In genomic region chr20:44544178-44544719, GRCh38 we compare ENCODE assay signal across 22 cellular contexts.
"Had no signal": no experiment of that assay in that cellular context is flagged by ENCODE, and none has a peak within 500 bp of the region (broad histone marks: within the 10 kb centered on the region; RNA-seq: fewer than 3 reads in every experiment).

No MANE protein-coding gene starts in this region.

- H3K27ac Mint-ChIP-seq: activated B cell treated with CpG ODN at 0.5 μM for 24 hours; activated CD8-positive, alpha-beta T cell treated with anti-CD3 and anti-CD28 coated beads, Interleukin-2, amount 10 ng/mL, durations not matched to agents 7 days and 5 days; activated naive CD4-positive, alpha-beta T cell treated with anti-CD3 and anti-CD28 coated beads, Interleukin-2, amount 50 U/mL, for 72 hours; activated T-cell treated with anti-CD3 and anti-CD28 coated beads, Interleukin-2, amount 50 U/mL, for 72 hours; neural progenitor cell; stimulated activated effector memory CD8-positive, alpha-beta T cell treated with anti-CD3 and anti-CD28 coated beads, Interleukin-12 subunit alpha, Interleukin-12 subunit beta, amount 100 ng/mL, for 72 hours had no signal

- ATAC-seq: activated CD8-positive, alpha-beta T cell treated with anti-CD3 and anti-CD28 coated beads, Interleukin-2, amount 10 ng/mL, durations not matched to agents 7 days and 5 days; activated naive CD4-positive, alpha-beta T cell treated with anti-CD3 and anti-CD28 coated beads, Interleukin-2, amount 50 U/mL, for 72 hours; activated T-cell treated with anti-CD3 and anti-CD28 coated beads, Interleukin-2, amount 50 U/mL, for 72 hours; body of pancreas; left colon; stimulated activated effector memory CD8-positive, alpha-beta T cell treated with anti-CD3 and anti-CD28 coated beads, Interleukin-12 subunit alpha, Interleukin-12 subunit beta, amount 100 ng/mL, for 72 hours had no signal

- H3K4me2 ChIP-seq: neural progenitor cell had no signal

- H3K4me3 ChIP-seq: body of pancreas, coronary artery, heart right ventricle, neural progenitor cell, tibial artery, vagina had no signal

- H3K9me3 ChIP-seq: body of pancreas, heart right ventricle, tibial artery, vagina had no signal

- H3K27me3 Mint-ChIP-seq: naive B cell had no signal

- H2AFZ ChIP-seq: neural progenitor cell had no signal

- H3K27ac ChIP-seq: body of pancreas, neural progenitor cell, tibial artery, vagina had no signal

- H3K4me1 ChIP-seq: neural progenitor cell had no signal

- H3K9ac ChIP-seq: neural progenitor cell had no signal

- DNase-seq: activated B cell treated with CpG ODN at 0.5 μM for 24 hours; activated CD4-positive, alpha-beta T cell treated with anti-CD3 and anti-CD28 coated beads for 48 hours; activated CD8-positive, alpha-beta memory T cell treated with anti-CD3 and anti-CD28 coated beads, Interleukin-2, amount 50 U/mL, for 48 hours; activated CD8-positive, alpha-beta T cell treated with anti-CD3 and anti-CD28 coated beads, Interleukin-2, amount 10 ng/mL, durations not matched to agents 7 days and 5 days; activated gamma-delta T cell; activated T-cell treated with anti-CD3 and anti-CD28 coated beads, Interleukin-2, amount 50 U/mL, for 72 hours; amniotic stem cell; body of pancreas; central memory CD4-positive, alpha-beta T cell; heart right ventricle; left colon; mammary epithelial cell; naive B cell; tibial artery had no signal

- H3K36me3 ChIP-seq: heart right ventricle, neural progenitor cell, tibial artery, vagina had no signal

- H3K9me3 Mint-ChIP-seq: activated B cell treated with CpG ODN at 0.5 μM for 24 hours; activated naive CD4-positive, alpha-beta T cell treated with anti-CD3 and anti-CD28 coated beads, Interleukin-2, amount 50 U/mL, for 72 hours; activated T-cell treated with anti-CD3 and anti-CD28 coated beads, Interleukin-2, amount 50 U/mL, for 72 hours; naive B cell; neural progenitor cell; stimulated activated effector memory CD8-positive, alpha-beta T cell treated with anti-CD3 and anti-CD28 coated beads, Interleukin-12 subunit alpha, Interleukin-12 subunit beta, amount 100 ng/mL, for 72 hours had no signal

- FAIRE-seq: endothelial cell of umbilical vein, frontal cortex, islet of Langerhans had no signal

- H3K27me3 ChIP-seq: body of pancreas, heart right ventricle, neural progenitor cell, tibial artery, vagina had no signal

- H3K4me1 Mint-ChIP-seq: activated B cell treated with CpG ODN at 0.5 μM for 24 hours; naive B cell; stimulated activated effector memory CD8-positive, alpha-beta T cell treated with anti-CD3 and anti-CD28 coated beads, Interleukin-12 subunit alpha, Interleukin-12 subunit beta, amount 100 ng/mL, for 72 hours had no signal

- H3K36me3 Mint-ChIP-seq: activated naive CD4-positive, alpha-beta T cell treated with anti-CD3 and anti-CD28 coated beads, Interleukin-2, amount 50 U/mL, for 72 hours; naive B cell; neural progenitor cell; stimulated activated effector memory CD8-positive, alpha-beta T cell treated with anti-CD3 and anti-CD28 coated beads, Interleukin-12 subunit alpha, Interleukin-12 subunit beta, amount 100 ng/mL, for 72 hours had no signal

- H3K4me3 Mint-ChIP-seq: activated B cell treated with CpG ODN at 0.5 μM for 24 hours; activated CD8-positive, alpha-beta T cell treated with anti-CD3 and anti-CD28 coated beads, Interleukin-2, amount 10 ng/mL, durations not matched to agents 7 days and 5 days; activated T-cell treated with anti-CD3 and anti-CD28 coated beads, Interleukin-2, amount 50 U/mL, for 72 hours; naive B cell; neural progenitor cell; stimulated activated effector memory CD8-positive, alpha-beta T cell treated with anti-CD3 and anti-CD28 coated beads, Interleukin-12 subunit alpha, Interleukin-12 subunit beta, amount 100 ng/mL, for 72 hours had no signal
